ENCODE assay signal across 1 cellular context in genomic region chr14:24106672-24107271, GRCh38.
TF ChIP-seq lines count a peak whose summit lies in the region.

No MANE protein-coding gene starts in this region.

TF ChIP-seq in K562, 482 proteins besides CTCF, POLR2A, EP300 and RAD21:
- TF ChIP-seq ZNF444 (CRISPR knock-in tag; IDR thresholded peaks at IDR 0.05), result no peak
- TF ChIP-seq C11orf30 (IDR thresholded peaks at IDR 0.05; ENCODE audit: low read depth), result peak; percentile 76
- TF ChIP-seq HLTF (IDR thresholded peaks at IDR 0.05), result no peak
- TF ChIP-seq MAFG (tag; conservative IDR thresholded peaks at IDR 0.05), result peak; percentile 60
- TF ChIP-seq XRCC3 (IDR thresholded peaks at IDR 0.05), result no peak
- TF ChIP-seq MAFF (IDR thresholded peaks at IDR 0.05; ENCODE audit: low read length), result peak; percentile 67; the same call in 1 of the 2 replicates
- TF ChIP-seq ZNF316 (IDR thresholded peaks at IDR 0.05), result peak; percentile 88
- peak; percentile 61; the same call in 1 of the 2 replicates for TF ChIP-seq MAFK (IDR thresholded peaks at IDR 0.05; ENCODE audit: low read length)
- no peak for TF ChIP-seq ZNF274 (IDR thresholded peaks at IDR 0.05; ENCODE audit: borderline replicate concordance, low read depth, low read length)
